ENCODE assay signal across 9 cellular contexts in the genomic region with DNA sequence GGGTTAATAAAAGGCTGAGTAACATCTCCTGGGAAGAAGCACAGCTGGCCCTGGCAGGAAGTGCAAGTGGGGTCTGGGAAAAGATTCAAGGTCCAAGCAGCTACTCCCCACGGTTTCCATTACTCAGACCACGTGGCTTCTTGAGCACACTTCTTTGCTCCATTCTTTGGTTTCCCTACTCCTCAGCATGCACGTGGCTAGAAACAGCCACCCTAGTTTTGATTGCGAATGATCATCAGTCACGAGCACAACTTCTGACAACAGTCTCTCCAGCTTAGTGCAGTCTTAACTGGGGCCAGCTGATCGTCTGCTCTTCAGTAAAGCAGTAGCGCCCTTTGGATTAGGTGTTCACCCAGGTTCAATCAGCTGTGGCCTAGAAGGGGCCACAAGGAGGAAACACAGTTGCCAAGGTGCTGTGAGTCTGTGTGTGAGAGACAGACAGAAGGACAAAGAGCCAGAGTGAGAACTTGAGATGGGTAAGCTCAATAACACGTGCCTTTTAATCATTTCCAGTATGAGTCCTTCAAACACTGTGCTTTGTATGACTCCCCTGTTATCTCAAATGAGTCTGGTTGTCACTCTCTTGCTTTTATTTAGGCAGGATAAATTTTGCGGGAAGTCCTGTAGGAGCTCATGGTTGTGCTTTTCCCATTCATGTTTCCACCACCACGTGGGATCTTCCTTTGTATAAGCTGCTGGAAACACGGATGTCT. TPM values are rescaled to one million over a fixed set of nuclear protein-coding genes. Genes with fewer than 3 reads are reported as not detected.
A peak's percentile ranks its signal among the peaks of the same experiment; 100 is the strongest.
DNase-seq lines count a peak whose midpoint lies in the region; ATAC-seq and TF ChIP-seq lines count a peak whose summit lies in the region.
"Had no signal": no experiment of that assay in that cellular context is flagged by ENCODE, and none has a peak within 500 bp of the region (broad histone marks: within the 10 kb centered on the region; RNA-seq: fewer than 3 reads in every experiment).

No MANE protein-coding gene starts in this region.

- H3K36me3 Mint-ChIP-seq in activated CD4-positive, alpha-beta memory T cell treated with anti-CD3 and anti-CD28 coated beads for 36 hours: no peaks in the 10 kb centered on the region
- no peaks in the 10 kb centered on the region for H3K36me3 Mint-ChIP-seq in glutamatergic neuron (ENCODE audit: unreplicated experiment)

- no peak for TF ChIP-seq CTCF in glutamatergic neuron (IDR thresholded peaks at IDR 0.05; ENCODE audit: partially characterized antibody, unreplicated experiment)
- no peak for TF ChIP-seq CTCF in retinal pigment epithelial cell (conservative IDR thresholded peaks at IDR 0.05; ENCODE audit: low read depth, low read length)

- H3K27ac Mint-ChIP-seq in activated CD4-positive, alpha-beta memory T cell treated with anti-CD3 and anti-CD28 coated beads for 36 hours: no peak overlapping the region
- H3K27ac Mint-ChIP-seq in glutamatergic neuron (ENCODE audit: unreplicated experiment): no peak overlapping the region

- POLR2A ChIA-PET in activated CD4-positive, alpha-beta memory T cell treated with anti-CD3 and anti-CD28 coated beads for 36 hours (lab: Charles Lee): interaction anchor here (0.8 kb wide), 1 partner anchor 11 kb away, joined by 3 read pairs; no protein-coding TSS in a partner anchor

- H3K4me1 Mint-ChIP-seq in activated CD4-positive, alpha-beta memory T cell treated with anti-CD3 and anti-CD28 coated beads for 36 hours (ENCODE audit: low read depth): peaks cover 9% of the 10 kb centered on the region
- H3K4me1 Mint-ChIP-seq in glutamatergic neuron (ENCODE audit: low read depth, unreplicated experiment): peaks cover 14% of the 10 kb centered on the region

- peak overlapping the region; percentile 83 for H3K9ac ChIP-seq in ES-I3 (ENCODE audit: low read depth, low read length)

- no peak overlapping the region for H3K4me3 ChIP-seq in retinal pigment epithelial cell (ENCODE audit: low read length)

- peaks cover 8% of the 10 kb centered on the region for H3K27me3 Mint-ChIP-seq in activated CD4-positive, alpha-beta memory T cell treated with anti-CD3 and anti-CD28 coated beads for 36 hours
- H3K27me3 Mint-ChIP-seq in glutamatergic neuron (ENCODE audit: unreplicated experiment): peaks cover 4% of the 10 kb centered on the region

- H3K9me3 Mint-ChIP-seq in activated CD4-positive, alpha-beta memory T cell treated with anti-CD3 and anti-CD28 coated beads for 36 hours: peaks cover 12% of the 10 kb centered on the region
- peaks cover 2% of the 10 kb centered on the region for H3K9me3 Mint-ChIP-seq in glutamatergic neuron (ENCODE audit: unreplicated experiment)

- peak overlapping the region; percentile 51 for H3K4me3 Mint-ChIP-seq in activated CD4-positive, alpha-beta memory T cell treated with anti-CD3 and anti-CD28 coated beads for 36 hours
- peak overlapping the region; percentile 65 for H3K4me3 Mint-ChIP-seq in glutamatergic neuron (ENCODE audit: unreplicated experiment)

- DNase-seq in activated CD4-positive, alpha-beta memory T cell treated with anti-CD3 and anti-CD28 coated beads for 36 hours: no peak
- no peak for DNase-seq in glutamatergic neuron
- DNase-seq in retinal pigment epithelial cell (ENCODE audit: low read depth): peak; percentile 28
- DNase-seq in T1000 (lab: John Stamatoyannopoulos, UW): no peak
- no peak for DNase-seq in epidermal melanocyte (ENCODE audit: insufficient read length, low spot score)
- DNase-seq in stimulated activated CD4-positive, alpha-beta T cell treated with anti-CD3 and anti-CD28 coated beads, Interleukin-4, amount 100 ng/mL, for 4 hours: no peak
- DNase-seq: SHP77 had no signal

- intact Hi-C loops in activated CD4-positive, alpha-beta memory T cell treated with anti-CD3 and anti-CD28 coated beads for 36 hours (cut with micrococcal nuclease): no loop called here

- peaks cover 7% of the 10 kb centered on the region for H3K4me1 ChIP-seq in ES-I3 (ENCODE audit: insufficient read depth, low read length)

- 0 out of 2 replicates have a peak, but pooled peaks cover 2% of the 10 kb centered on the region for H3K9me3 ChIP-seq in ES-I3 (ENCODE audit: control insufficient read depth, insufficient read depth, low read length)

- CTCF ChIA-PET in activated CD4-positive, alpha-beta memory T cell treated with anti-CD3 and anti-CD28 coated beads for 36 hours (lab: Charles Lee): interaction anchor here (1.1 to 1.5 kb wide), 4 partner anchors 10 to 44 kb away, joined by 3 to 8 read pairs (median 4); no protein-coding TSS in a partner anchor

- H3K36me3 ChIP-seq in ES-I3 (ENCODE audit: insufficient read depth, low read length): no peaks in the 10 kb centered on the region

- ATAC-seq in GM21717 (IDR thresholded peaks at IDR 0.05; ENCODE audit: unreplicated experiment): no peak

RNA-seq across cellular contexts. Expression of gene PARVA, which starts 1.0 kb away (rescaled TPM):
- under 1 TPM; 0.33 to 0.41 TPM for total RNA-seq in activated CD4-positive, alpha-beta memory T cell treated with anti-CD3 and anti-CD28 coated beads for 36 hours
- 15.0 TPM for total RNA-seq in glutamatergic neuron (ENCODE audit: unreplicated experiment)

Comparison
In these comparisons a context has a peak if more than half of its experiments do, and no peak if none do; other contexts are left out.
1. RNA of gene PARVA, which starts 1.0 kb away (total RNA-seq): 15.0 TPM in glutamatergic neuron (single experiment); 0.33 to 0.41 TPM in activated CD4-positive, alpha-beta memory T cell treated with anti-CD3 and anti-CD28 coated beads for 36 hours; every median in the first group is over 10 times any median in the second.